ENCODE assay signal across 8 cellular contexts in the genomic region with DNA sequence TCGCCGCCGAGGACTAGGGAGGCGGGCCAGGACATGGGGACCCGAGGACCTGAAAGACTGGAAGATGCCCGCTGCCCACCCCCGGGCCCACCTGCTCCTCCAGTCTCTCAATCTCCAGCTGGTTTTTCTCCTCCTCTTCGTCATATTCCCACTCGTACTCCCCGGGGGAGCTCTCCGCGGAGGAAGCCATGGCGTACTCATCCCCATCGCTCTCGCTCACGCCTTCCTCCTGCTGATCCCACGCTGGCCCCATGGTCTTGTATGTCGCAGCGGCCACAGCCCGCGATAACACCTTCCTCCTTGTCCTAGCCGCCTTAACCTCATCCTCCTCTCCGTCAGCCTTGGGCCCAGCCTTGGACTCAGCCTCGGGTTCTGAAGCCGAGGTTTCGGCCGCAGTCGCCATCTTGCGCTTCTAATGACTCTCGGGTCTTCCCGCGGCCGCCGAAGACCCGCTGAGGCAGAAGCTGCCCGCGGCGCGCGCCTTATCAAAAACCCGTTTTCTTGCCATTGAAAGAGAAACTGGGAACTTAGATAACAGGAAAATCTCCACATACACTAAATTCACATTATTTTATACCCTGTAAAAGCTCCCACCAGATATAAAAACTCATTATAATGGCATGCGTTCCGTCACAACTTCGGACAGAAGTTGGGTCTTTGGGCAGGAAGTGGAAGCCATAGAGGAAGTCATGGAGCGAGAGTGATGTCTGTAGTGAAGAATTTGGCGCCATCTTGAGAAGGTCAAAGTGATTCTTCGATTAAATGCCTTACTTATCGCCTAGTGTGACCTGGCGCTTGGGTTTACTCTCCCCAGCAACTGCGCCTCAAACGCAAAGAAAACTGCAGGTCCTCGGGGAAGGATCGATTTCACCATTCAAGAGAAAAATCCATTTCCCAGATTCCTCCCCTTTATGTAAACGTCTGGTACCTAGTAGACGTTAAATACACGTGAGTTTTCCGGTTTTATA. TPM values are rescaled to one million over a fixed set of nuclear protein-coding genes. Genes with fewer than 3 reads are reported as not detected.
DNase-seq lines count a peak whose midpoint lies in the region; ATAC-seq and TF ChIP-seq lines count a peak whose summit lies in the region.

A gene with protein sequence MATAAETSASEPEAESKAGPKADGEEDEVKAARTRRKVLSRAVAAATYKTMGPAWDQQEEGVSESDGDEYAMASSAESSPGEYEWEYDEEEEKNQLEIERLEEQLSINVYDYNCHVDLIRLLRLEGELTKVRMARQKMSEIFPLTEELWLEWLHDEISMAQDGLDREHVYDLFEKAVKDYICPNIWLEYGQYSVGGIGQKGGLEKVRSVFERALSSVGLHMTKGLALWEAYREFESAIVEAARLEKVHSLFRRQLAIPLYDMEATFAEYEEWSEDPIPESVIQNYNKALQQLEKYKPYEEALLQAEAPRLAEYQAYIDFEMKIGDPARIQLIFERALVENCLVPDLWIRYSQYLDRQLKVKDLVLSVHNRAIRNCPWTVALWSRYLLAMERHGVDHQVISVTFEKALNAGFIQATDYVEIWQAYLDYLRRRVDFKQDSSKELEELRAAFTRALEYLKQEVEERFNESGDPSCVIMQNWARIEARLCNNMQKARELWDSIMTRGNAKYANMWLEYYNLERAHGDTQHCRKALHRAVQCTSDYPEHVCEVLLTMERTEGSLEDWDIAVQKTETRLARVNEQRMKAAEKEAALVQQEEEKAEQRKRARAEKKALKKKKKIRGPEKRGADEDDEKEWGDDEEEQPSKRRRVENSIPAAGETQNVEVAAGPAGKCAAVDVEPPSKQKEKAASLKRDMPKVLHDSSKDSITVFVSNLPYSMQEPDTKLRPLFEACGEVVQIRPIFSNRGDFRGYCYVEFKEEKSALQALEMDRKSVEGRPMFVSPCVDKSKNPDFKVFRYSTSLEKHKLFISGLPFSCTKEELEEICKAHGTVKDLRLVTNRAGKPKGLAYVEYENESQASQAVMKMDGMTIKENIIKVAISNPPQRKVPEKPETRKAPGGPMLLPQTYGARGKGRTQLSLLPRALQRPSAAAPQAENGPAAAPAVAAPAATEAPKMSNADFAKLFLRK (minus strand): TSS at position 422 of the 968 bp plus-strand sequence. CDS start 19 bp downstream, at position 403.

- peaks cover 36% of the 10 kb centered on the region for H4K20me1 ChIP-seq in GM23338 (replicated peaks; ENCODE audit: insufficient read depth)

- H3K9me3 Mint-ChIP-seq in GM23338 (no peaks in the 10 kb centered on the region; the same call in 2 of the 3 replicates), natural killer cell (no peaks in the 10 kb centered on the region)

- ATAC-seq in GM23338: peak; percentile 61
- peak; percentile 54 to 69 (median 67) for ATAC-seq in natural killer cell

- H3K4me1 Mint-ChIP-seq in GM23338 (peaks cover 23% of the 10 kb centered on the region), natural killer cell (peaks cover 52 to 53% of the 10 kb centered on the region in 2 donors)

- no peaks in the 10 kb centered on the region for H3K27me3 ChIP-seq in GM23338 (ENCODE audit: insufficient read depth)

- H3K4me2 ChIP-seq in GM23338: peak within 1 kb of the TSS; percentile 76

- no peaks in the 10 kb centered on the region; the same call in 1 of the 2 replicates for H3K4me1 ChIP-seq in GM23338 (ENCODE audit: insufficient read depth)

- intact Hi-C loops in natural killer cell (cut with micrococcal nuclease): loop anchor here (1.0 to 10.0 kb wide), 4 partner anchors 46 to 492 kb away; a partner anchor contains a TSS

- no peak for TF ChIP-seq CTCF in GM23338 (conservative IDR thresholded peaks at IDR 0.05; ENCODE audit: low read depth in 2 of 2)
- TF ChIP-seq CTCF in fibroblast of pulmonary artery (IDR thresholded peaks at IDR 0.05; ENCODE audit: low read length, missing control alignments): no peak
- no peak for TF ChIP-seq CTCF in natural killer cell (IDR thresholded peaks at IDR 0.05)

- H3K79me2 ChIP-seq in GM23338 (replicated peaks; ENCODE audit: insufficient read depth): peaks cover 69% of the 10 kb centered on the region

- TF ChIP-seq POLR2A in Raji (IDR thresholded peaks at IDR 0.05; ENCODE audit: insufficient read depth, low read depth, low read length): peak; percentile 84

- H3K27ac Mint-ChIP-seq in GM23338 (peak within 1 kb of the TSS; percentile 100), natural killer cell (peak within 1 kb of the TSS; percentile 99 to 100)

- DNase-seq in Daoy (ENCODE audit: low read depth) (peak; percentile 88), GM23338 (ENCODE audit: low spot score) (peak; percentile 93), LoVo (ENCODE audit: low spot score) (peak; percentile 94), fibroblast of pulmonary artery (ENCODE audit: low read depth) (peak; percentile 90), natural killer cell (peak; percentile 81)
- peak; percentile 68 for DNase-seq in activated T-helper 9 cell treated with anti-CD3 and anti-CD28 coated beads, Interleukin-2, amount 50 U/mL, for 16 hours (ENCODE audit: low read depth)
- peak; percentile 60 to 95 (median 84) for DNase-seq in stimulated activated naive CD4-positive, alpha-beta T cell (lab: John Stamatoyannopoulos, UW)

- peak within 1 kb of the TSS; percentile 95 for H3K4me3 ChIP-seq in GM23338
- peak within 1 kb of the TSS; percentile 98 for H3K4me3 ChIP-seq in fibroblast of pulmonary artery (replicated peaks; ENCODE audit: low read depth, low read length)

- peaks cover 5% of the 10 kb centered on the region; the same call in 1 of the 2 replicates for H3F3A ChIP-seq in GM23338 (replicated peaks; ENCODE audit: low read depth)

- H3K4me3 Mint-ChIP-seq in GM23338 (peak within 1 kb of the TSS; percentile 100), natural killer cell (peak within 1 kb of the TSS; percentile 100)

- H3K27ac ChIP-seq in GM23338 (ENCODE audit: low read depth): peak within 1 kb of the TSS; percentile 87

- H2AFZ ChIP-seq in GM23338: no peak within 1 kb of the TSS

- H3K36me3 ChIP-seq in GM23338 (ENCODE audit: insufficient read depth): peaks cover 18% of the 10 kb centered on the region

- H3K36me3 Mint-ChIP-seq in GM23338 (ENCODE audit: low read depth): peaks cover 39% of the 10 kb centered on the region
- H3K36me3 Mint-ChIP-seq in natural killer cell: no peaks in the 10 kb centered on the region

- H3K9me2 ChIP-seq in GM23338 (ENCODE audit: insufficient read depth): no peaks in the 10 kb centered on the region

- H3K27me3 Mint-ChIP-seq in GM23338 (ENCODE audit: insufficient read depth, low read depth, poor library complexity) (no peaks in the 10 kb centered on the region), natural killer cell (ENCODE audit: low read depth in 2 of 2) (no peaks in the 10 kb centered on the region)

TF ChIP-seq in GM23338, 12 proteins besides CTCF, POLR2A, EP300 and RAD21 (continues in another document):
- TF ChIP-seq POLR2AphosphoS5 (IDR thresholded peaks at IDR 0.05; ENCODE audit: low read depth) (peak; percentile 56), EZH2phosphoT487 (IDR thresholded peaks at IDR 0.05; ENCODE audit: unreplicated experiment) (no peak), CREB1 (CRISPR knock-in tag; IDR thresholded peaks at IDR 0.05; ENCODE audit: low read depth) (peak; percentile 62; the same call in 1 of the 2 replicates)
- TF ChIP-seq, protein P1, sequence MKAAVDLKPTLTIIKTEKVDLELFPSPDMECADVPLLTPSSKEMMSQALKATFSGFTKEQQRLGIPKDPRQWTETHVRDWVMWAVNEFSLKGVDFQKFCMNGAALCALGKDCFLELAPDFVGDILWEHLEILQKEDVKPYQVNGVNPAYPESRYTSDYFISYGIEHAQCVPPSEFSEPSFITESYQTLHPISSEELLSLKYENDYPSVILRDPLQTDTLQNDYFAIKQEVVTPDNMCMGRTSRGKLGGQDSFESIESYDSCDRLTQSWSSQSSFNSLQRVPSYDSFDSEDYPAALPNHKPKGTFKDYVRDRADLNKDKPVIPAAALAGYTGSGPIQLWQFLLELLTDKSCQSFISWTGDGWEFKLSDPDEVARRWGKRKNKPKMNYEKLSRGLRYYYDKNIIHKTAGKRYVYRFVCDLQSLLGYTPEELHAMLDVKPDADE (IDR thresholded peaks at IDR 0.05): peak; percentile 87

RNA-seq across cellular contexts. Expression of the gene that starts here (rescaled TPM):
- total RNA-seq in Daoy (2014; rRNA removed; shearing (Covaris generic)): 66.8 and 75.9 TPM in 2 replicates
- 112 and 123 TPM in 2 replicates for total RNA-seq in GM23338 (2014; rRNA removed; shearing (Covaris generic))
- 49.7 and 49.8 TPM in 2 replicates for polyA plus RNA-seq in GM23338 (2016; fragmentation: Nextera tagmentation; extraction: Ambion mirVana)
- total RNA-seq in natural killer cell: 100 to 1,000 TPM in 1 of 3 donors, 10 to 100 TPM in 2; 76.5 to 107 (median 78.3) TPM

Comparison
In these comparisons a context has a peak if more than half of its experiments do, and no peak if none do; other contexts are left out.
1. Peak in every context shown above with its lines: DNase-seq, ATAC-seq, H3K4me3 ChIP-seq and H3K27ac ChIP-seq.